12 cellular contexts compared by ENCODE assay signal in genomic region chr9:81682797-81683196, GRCh38. TPM values are rescaled to one million over a fixed set of nuclear protein-coding genes. Genes with fewer than 3 reads are reported as not detected.
DNase-seq lines count a peak whose midpoint lies in the region; ATAC-seq and TF ChIP-seq lines count a peak whose summit lies in the region.
"Had no signal": no experiment of that assay in that cellular context is flagged by ENCODE, and none has a peak within 500 bp of the region (broad histone marks: within the 10 kb centered on the region; RNA-seq: fewer than 3 reads in every experiment).

No MANE protein-coding gene starts in this region.

- peaks cover 0 to 7% of the 10 kb centered on the region in 2 donors for H3K4me1 ChIP-seq in uterus
- peaks cover 17% of the 10 kb centered on the region for H3K4me1 ChIP-seq in CD8-positive, alpha-beta T cell (ENCODE audit: insufficient read depth, low read length)

- no peaks in the 10 kb centered on the region for H3K9me3 ChIP-seq in uterus
- no peaks in the 10 kb centered on the region for H3K9me3 ChIP-seq in CD8-positive, alpha-beta T cell (ENCODE audit: low read length)

- intact Hi-C loops in natural killer cell (cut with micrococcal nuclease), result no loop called here
- intact Hi-C loops in uterus (cut with DNase I; ENCODE audit: low total_unique reads), result no loop called here
- intact Hi-C loops in CD8-positive, alpha-beta T cell (cut with DNase I, micrococcal nuclease), result no loop called here

- POLR2A ChIA-PET in CD8-positive, alpha-beta T cell (lab: Charles Lee), result no interaction called here

- H3K4me3 Mint-ChIP-seq in natural killer cell, result peak overlapping the region; percentile 57
- H3K4me3 Mint-ChIP-seq in natural killer cell treated with Interleukin-12 subunit alpha and Interleukin-12 subunit beta and Interleukin-15 and Interleukin-18, amount 100 ng/mL, for 72 hours, result no peak overlapping the region
- H3K4me3 Mint-ChIP-seq in CD8-positive, alpha-beta T cell, result no peak overlapping the region

- CTCF ChIA-PET in CD8-positive, alpha-beta T cell (lab: Charles Lee), result interaction anchor here (0.6 to 0.7 kb wide), 2 partner anchors 184 to 395 kb away, joined by 3 to 4 read pairs; no protein-coding TSS in a partner anchor

- TF ChIP-seq POLR2A in uterus (IDR thresholded peaks at IDR 0.05), result no peak

- DNase-seq in natural killer cell (no peak), dermis blood vessel endothelial cell (peak; percentile 63), lung microvascular endothelial cell (ENCODE audit: low read depth in 2 of 2) (peak; percentile 62 to 78), uterus (no peak), D341Med (ENCODE audit: low spot score) (no peak), GDM1 (lab: John Stamatoyannopoulos, UW) (no peak)
- no peak for DNase-seq in natural killer cell treated with Interleukin-12 subunit alpha and Interleukin-12 subunit beta and Interleukin-15 and Interleukin-18, amount 100 ng/mL, for 72 hours (ENCODE audit: low spot score)
- DNase-seq in CD8-positive, alpha-beta T cell, result no peak
- DNase-seq: NCI-H446 treated with DMSO at 0.1 percent for 48 hours, SHP77 had no signal

- peaks cover 16 to 19% of the 10 kb centered on the region in 2 donors for H3K4me1 Mint-ChIP-seq in natural killer cell
- H3K4me1 Mint-ChIP-seq in natural killer cell treated with Interleukin-12 subunit alpha and Interleukin-12 subunit beta and Interleukin-15 and Interleukin-18, amount 100 ng/mL, for 72 hours (ENCODE audit: low read depth in 2 of 2), result peaks cover 22 to 31% of the 10 kb centered on the region in 2 donors
- H3K4me1 Mint-ChIP-seq in CD8-positive, alpha-beta T cell (ENCODE audit: low read depth), result peaks cover 15% of the 10 kb centered on the region

- H3K27ac Mint-ChIP-seq in natural killer cell, result no peak overlapping the region
- no peak overlapping the region for H3K27ac Mint-ChIP-seq in natural killer cell treated with Interleukin-12 subunit alpha and Interleukin-12 subunit beta and Interleukin-15 and Interleukin-18, amount 100 ng/mL, for 72 hours
- H3K27ac Mint-ChIP-seq in CD8-positive, alpha-beta T cell, result no peak overlapping the region

- H3K36me3 Mint-ChIP-seq in natural killer cell, result peaks cover 13% of the 10 kb centered on the region
- peaks cover 4% of the 10 kb centered on the region for H3K36me3 Mint-ChIP-seq in natural killer cell treated with Interleukin-12 subunit alpha and Interleukin-12 subunit beta and Interleukin-15 and Interleukin-18, amount 100 ng/mL, for 72 hours
- H3K36me3 Mint-ChIP-seq in CD8-positive, alpha-beta T cell, result no peaks in the 10 kb centered on the region

- no peaks in the 10 kb centered on the region for H3K27me3 Mint-ChIP-seq in natural killer cell (ENCODE audit: low read depth in 2 of 2)
- peaks cover 0 to 3% of the 10 kb centered on the region in 2 donors for H3K27me3 Mint-ChIP-seq in natural killer cell treated with Interleukin-12 subunit alpha and Interleukin-12 subunit beta and Interleukin-15 and Interleukin-18, amount 100 ng/mL, for 72 hours
- H3K27me3 Mint-ChIP-seq in CD8-positive, alpha-beta T cell (ENCODE audit: low read depth), result peaks cover 17% of the 10 kb centered on the region

- peak overlapping the region; percentile 2 to 4 for H3K4me3 ChIP-seq in uterus
- no peak overlapping the region for H3K4me3 ChIP-seq in CD8-positive, alpha-beta T cell (ENCODE audit: low read depth, low read length)

- H3K27me3 ChIP-seq in uterus, result no peaks in the 10 kb centered on the region
- H3K27me3 ChIP-seq in CD8-positive, alpha-beta T cell (ENCODE audit: insufficient read depth, low read length), result no peaks in the 10 kb centered on the region

- peak overlapping the region; percentile 15 to 33 for H3K27ac ChIP-seq in uterus
- H3K27ac ChIP-seq in CD8-positive, alpha-beta T cell (ENCODE audit: low read depth, low read length), result no peak overlapping the region
- H3K27ac ChIP-seq: epithelial cell of prostate, skin epidermis had no signal

- no peak for ATAC-seq in natural killer cell
- no peak for ATAC-seq in natural killer cell treated with Interleukin-12 subunit alpha and Interleukin-12 subunit beta and Interleukin-15 and Interleukin-18, amount 100 ng/mL, for 72 hours
- no peak for ATAC-seq in CD8-positive, alpha-beta T cell

- no peaks in the 10 kb centered on the region for H3K36me3 ChIP-seq in uterus
- no peaks in the 10 kb centered on the region for H3K36me3 ChIP-seq in CD8-positive, alpha-beta T cell (ENCODE audit: insufficient read depth, low read length)

- H3K9me3 Mint-ChIP-seq in natural killer cell, result no peaks in the 10 kb centered on the region
- H3K9me3 Mint-ChIP-seq in natural killer cell treated with Interleukin-12 subunit alpha and Interleukin-12 subunit beta and Interleukin-15 and Interleukin-18, amount 100 ng/mL, for 72 hours, result no peaks in the 10 kb centered on the region
- H3K9me3 Mint-ChIP-seq in CD8-positive, alpha-beta T cell, result no peaks in the 10 kb centered on the region

- TF ChIP-seq CTCF in natural killer cell (IDR thresholded peaks at IDR 0.05) (no peak), uterus (IDR thresholded peaks at IDR 0.05) (no peak)
- TF ChIP-seq CTCF in CD8-positive, alpha-beta T cell (IDR thresholded peaks at IDR 0.05), result no peak

RNA-seq across cellular contexts. Expression of gene TLE1, which starts 6.5 kb away (rescaled TPM):
- total RNA-seq in natural killer cell, result 10 to 100 TPM; 38.8 to 58.9 (median 44.5) TPM
- total RNA-seq in natural killer cell treated with Interleukin-12 subunit alpha and Interleukin-12 subunit beta and Interleukin-15 and Interleukin-18, amount 100 ng/mL, for 72 hours, result 1 to 10 TPM; 1.0 to 2.4 TPM
- total RNA-seq in dermis blood vessel endothelial cell, result 65.7 and 92.7 TPM in 2 replicates
- 50.8 and 96.4 TPM in 2 replicates for total RNA-seq in lung microvascular endothelial cell
- total RNA-seq in uterus, result 100 to 1,000 TPM in 1 of 4 donors, 10 to 100 TPM in 3; 31.0 to 124 (median 62.6) TPM
- total RNA-seq in CD8-positive, alpha-beta T cell, result 10 to 100 TPM; 14.1 to 14.3 TPM

Comparison
In these comparisons a context has a peak if more than half of its experiments do, and no peak if none do; other contexts are left out.
1. RNA of gene TLE1, which starts 6.5 kb away (total RNA-seq): 50.8 to 96.4 TPM in lung microvascular endothelial cell, 65.7 to 92.7 TPM in dermis blood vessel endothelial cell, 31.0 to 124 TPM in uterus, 38.8 to 58.9 TPM in natural killer cell and 14.1 to 14.3 TPM in CD8-positive, alpha-beta T cell; 1.0 to 2.4 TPM in natural killer cell treated with Interleukin-12 subunit alpha and Interleukin-12 subunit beta and Interleukin-15 and Interleukin-18, amount 100 ng/mL, for 72 hours; every median in the first group is over 4 times any median in the second.
2. DNase-seq: peak in dermis blood vessel endothelial cell (single experiment) and lung microvascular endothelial cell (2 of 2); none in natural killer cell (single experiment), natural killer cell treated with Interleukin-12 subunit alpha and Interleukin-12 subunit beta and Interleukin-15 and Interleukin-18, amount 100 ng/mL, for 72 hours (single experiment), uterus (0 of 2), D341Med (single experiment), CD8-positive, alpha-beta T cell (0 of 7) and GDM1 (single experiment).